Comparison of ENCODE assay signal across 13 cellular contexts in genomic region chr5:133293953-133294352, GRCh38.
"Had no signal": no experiment of that assay in that cellular context is flagged by ENCODE, and none has a peak within 500 bp of the region (broad histone marks: within the 10 kb centered on the region; RNA-seq: fewer than 3 reads in every experiment).

No MANE protein-coding gene starts in this region.

- DNase-seq: activated CD4-positive, alpha-beta T cell treated with anti-CD3 and anti-CD28 coated beads for 1 hour; activated CD4-positive, alpha-beta T cell treated with anti-CD3 and anti-CD28 coated beads, Interleukin-2, amount 50 U/mL, for 4 hours; activated naive CD4-positive, alpha-beta T cell; activated naive CD8-positive, alpha-beta T cell treated with anti-CD3 and anti-CD28 coated beads, Interleukin-2, amount 10 ng/mL, durations not matched to agents 7 days and 5 days; activated T-cell treated with anti-CD3 and anti-CD28 coated beads for 4 hours; effector CD8-positive, alpha-beta T cell; esophagus squamous epithelium; left ventricle myocardium inferior; mesenchymal stem cell; retina; stimulated activated CD4-positive, alpha-beta T cell treated with anti-CD3 and anti-CD28 coated beads, Interleukin-12 subunit alpha, Interleukin-12 subunit beta, amount 100 ng/mL, for 4 hours; stimulated activated CD4-positive, alpha-beta T cell treated with anti-CD3 and anti-CD28 coated beads, Interleukin-2, amount 100 ng/mL, for 24 hours had no signal

- H3K36me3 ChIP-seq: esophagus squamous epithelium, left ventricle myocardium inferior had no signal

- H3K4me3 ChIP-seq: esophagus squamous epithelium, left ventricle myocardium inferior had no signal

- H3K27me3 ChIP-seq: esophagus squamous epithelium had no signal

- FAIRE-seq: endothelial cell of umbilical vein had no signal
